ENCODE assay signal across 2 cellular contexts in the genomic region with DNA sequence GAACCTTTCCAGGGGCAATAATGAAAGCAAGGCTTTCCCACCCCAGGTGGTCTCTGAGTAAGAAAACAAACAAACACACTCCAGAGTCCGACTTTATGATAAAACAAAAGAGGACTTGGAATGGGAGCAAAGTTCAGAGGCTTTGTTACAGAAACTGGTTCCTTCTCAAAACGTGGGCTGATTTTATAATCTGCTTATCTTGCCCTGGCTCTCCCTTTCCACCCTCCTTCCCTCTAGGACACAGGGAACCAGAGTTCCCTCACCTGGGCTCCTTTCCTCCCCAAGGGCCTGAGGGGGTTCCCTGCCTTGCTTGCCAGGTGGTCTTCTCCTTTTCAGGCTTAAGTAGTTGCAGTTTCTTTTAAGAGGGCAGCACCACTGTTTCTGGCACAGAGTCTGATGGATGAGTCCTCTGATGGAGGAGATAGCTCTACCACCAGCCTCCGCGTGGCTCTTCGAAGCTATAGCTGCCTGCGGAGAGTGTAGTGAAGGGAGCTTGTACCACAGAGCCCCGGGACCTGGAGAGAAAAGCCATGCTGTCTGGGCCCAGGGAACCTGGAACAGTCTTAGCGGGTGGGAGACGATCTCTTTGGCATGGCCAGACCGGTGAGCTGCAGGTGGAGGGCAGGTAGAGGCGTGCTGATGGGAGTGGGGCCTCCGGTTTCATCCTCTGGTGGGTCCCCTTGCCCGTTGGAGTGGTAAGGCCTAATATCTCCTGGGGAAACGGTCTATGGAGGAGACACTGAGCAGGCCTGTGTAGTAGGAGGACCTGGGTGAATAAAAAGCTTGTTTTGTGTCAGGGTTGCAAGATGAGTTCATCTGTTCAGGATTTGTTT.
TF ChIP-seq lines count a peak whose summit lies in the region.

No MANE protein-coding gene starts in this region.

TF ChIP-seq in SK-N-SH, 30 proteins besides CTCF, POLR2A, EP300 and RAD21 (continued from another document):
- TF ChIP-seq, protein P1, sequence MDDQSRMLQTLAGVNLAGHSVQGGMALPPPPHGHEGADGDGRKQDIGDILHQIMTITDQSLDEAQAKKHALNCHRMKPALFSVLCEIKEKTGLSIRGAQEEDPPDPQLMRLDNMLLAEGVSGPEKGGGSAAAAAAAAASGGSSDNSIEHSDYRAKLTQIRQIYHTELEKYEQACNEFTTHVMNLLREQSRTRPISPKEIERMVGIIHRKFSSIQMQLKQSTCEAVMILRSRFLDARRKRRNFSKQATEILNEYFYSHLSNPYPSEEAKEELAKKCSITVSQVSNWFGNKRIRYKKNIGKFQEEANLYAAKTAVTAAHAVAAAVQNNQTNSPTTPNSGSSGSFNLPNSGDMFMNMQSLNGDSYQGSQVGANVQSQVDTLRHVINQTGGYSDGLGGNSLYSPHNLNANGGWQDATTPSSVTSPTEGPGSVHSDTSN (IDR thresholded peaks at IDR 0.05) = no peak
- no peak for TF ChIP-seq POLR2AphosphoS5 (IDR thresholded peaks at IDR 0.05; ENCODE audit: low read depth, low read length)

TF ChIP-seq in SK-N-SH treated with all-trans-retinoic acid at 6 μM for 48 hours, 23 proteins besides CTCF, POLR2A, EP300 and RAD21 (continued from another document):
- TF ChIP-seq CSRNP3 (CRISPR knock-in tag; IDR thresholded peaks at IDR 0.05) (no peak), SNAI2 (CRISPR knock-in tag; IDR thresholded peaks at IDR 0.05) (no peak), BACH2 (CRISPR knock-in tag; IDR thresholded peaks at IDR 0.05; ENCODE audit: borderline replicate concordance) (no peak)
- TF ChIP-seq, protein P2, sequence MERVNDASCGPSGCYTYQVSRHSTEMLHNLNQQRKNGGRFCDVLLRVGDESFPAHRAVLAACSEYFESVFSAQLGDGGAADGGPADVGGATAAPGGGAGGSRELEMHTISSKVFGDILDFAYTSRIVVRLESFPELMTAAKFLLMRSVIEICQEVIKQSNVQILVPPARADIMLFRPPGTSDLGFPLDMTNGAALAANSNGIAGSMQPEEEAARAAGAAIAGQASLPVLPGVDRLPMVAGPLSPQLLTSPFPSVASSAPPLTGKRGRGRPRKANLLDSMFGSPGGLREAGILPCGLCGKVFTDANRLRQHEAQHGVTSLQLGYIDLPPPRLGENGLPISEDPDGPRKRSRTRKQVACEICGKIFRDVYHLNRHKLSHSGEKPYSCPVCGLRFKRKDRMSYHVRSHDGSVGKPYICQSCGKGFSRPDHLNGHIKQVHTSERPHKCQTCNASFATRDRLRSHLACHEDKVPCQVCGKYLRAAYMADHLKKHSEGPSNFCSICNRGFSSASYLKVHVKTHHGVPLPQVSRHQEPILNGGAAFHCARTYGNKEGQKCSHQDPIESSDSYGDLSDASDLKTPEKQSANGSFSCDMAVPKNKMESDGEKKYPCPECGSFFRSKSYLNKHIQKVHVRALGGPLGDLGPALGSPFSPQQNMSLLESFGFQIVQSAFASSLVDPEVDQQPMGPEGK (CRISPR knock-in tag; IDR thresholded peaks at IDR 0.05; ENCODE audit: borderline replicate concordance) = no peak
- TF ChIP-seq, protein P3, sequence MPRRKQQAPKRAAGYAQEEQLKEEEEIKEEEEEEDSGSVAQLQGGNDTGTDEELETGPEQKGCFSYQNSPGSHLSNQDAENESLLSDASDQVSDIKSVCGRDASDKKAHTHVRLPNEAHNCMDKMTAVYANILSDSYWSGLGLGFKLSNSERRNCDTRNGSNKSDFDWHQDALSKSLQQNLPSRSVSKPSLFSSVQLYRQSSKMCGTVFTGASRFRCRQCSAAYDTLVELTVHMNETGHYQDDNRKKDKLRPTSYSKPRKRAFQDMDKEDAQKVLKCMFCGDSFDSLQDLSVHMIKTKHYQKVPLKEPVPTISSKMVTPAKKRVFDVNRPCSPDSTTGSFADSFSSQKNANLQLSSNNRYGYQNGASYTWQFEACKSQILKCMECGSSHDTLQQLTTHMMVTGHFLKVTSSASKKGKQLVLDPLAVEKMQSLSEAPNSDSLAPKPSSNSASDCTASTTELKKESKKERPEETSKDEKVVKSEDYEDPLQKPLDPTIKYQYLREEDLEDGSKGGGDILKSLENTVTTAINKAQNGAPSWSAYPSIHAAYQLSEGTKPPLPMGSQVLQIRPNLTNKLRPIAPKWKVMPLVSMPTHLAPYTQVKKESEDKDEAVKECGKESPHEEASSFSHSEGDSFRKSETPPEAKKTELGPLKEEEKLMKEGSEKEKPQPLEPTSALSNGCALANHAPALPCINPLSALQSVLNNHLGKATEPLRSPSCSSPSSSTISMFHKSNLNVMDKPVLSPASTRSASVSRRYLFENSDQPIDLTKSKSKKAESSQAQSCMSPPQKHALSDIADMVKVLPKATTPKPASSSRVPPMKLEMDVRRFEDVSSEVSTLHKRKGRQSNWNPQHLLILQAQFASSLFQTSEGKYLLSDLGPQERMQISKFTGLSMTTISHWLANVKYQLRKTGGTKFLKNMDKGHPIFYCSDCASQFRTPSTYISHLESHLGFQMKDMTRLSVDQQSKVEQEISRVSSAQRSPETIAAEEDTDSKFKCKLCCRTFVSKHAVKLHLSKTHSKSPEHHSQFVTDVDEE (CRISPR knock-in tag; IDR thresholded peaks at IDR 0.05) = no peak
